8 cellular contexts compared by ENCODE assay signal in the genomic region with DNA sequence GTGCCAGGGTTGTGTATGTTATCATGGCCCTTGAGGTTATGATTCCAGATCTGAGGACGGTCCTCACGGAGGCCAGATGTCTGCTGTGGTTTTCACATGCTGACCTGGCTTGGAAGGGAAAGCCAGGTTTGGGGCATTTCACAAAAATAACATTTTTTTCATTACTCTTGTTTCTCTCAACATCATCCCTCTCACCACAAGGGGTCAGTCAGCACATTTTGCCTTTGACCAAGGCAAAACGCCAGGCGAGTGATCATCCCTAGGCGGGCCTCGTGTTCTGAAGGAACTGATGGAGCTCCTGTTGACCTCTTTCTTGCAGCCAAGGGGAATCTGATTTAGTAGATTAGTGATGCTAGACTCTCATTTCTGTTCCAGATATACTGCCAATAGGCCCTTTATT.
DNase-seq lines count a peak whose midpoint lies in the region; ATAC-seq and TF ChIP-seq lines count a peak whose summit lies in the region.

No MANE protein-coding gene starts in this region.

- H3F3A ChIP-seq in neural progenitor cell (ENCODE audit: low read depth): no peaks in the 10 kb centered on the region

- H3K27ac ChIP-seq in RWPE2 (ENCODE audit: poor library complexity, severe bottlenecking): no peak overlapping the region
- no peak overlapping the region for H3K27ac ChIP-seq in neural progenitor cell

- no peaks in the 10 kb centered on the region for H3K79me2 ChIP-seq in neural progenitor cell (ENCODE audit: low read depth)

- H2AFZ ChIP-seq in neural progenitor cell (replicated peaks): no peak overlapping the region

- H3K4me1 ChIP-seq in HAP-1: no peaks in the 10 kb centered on the region
- no peaks in the 10 kb centered on the region for H3K4me1 ChIP-seq in RWPE2 (ENCODE audit: insufficient read depth, poor library complexity, severe bottlenecking)
- H3K4me1 ChIP-seq in neural progenitor cell: peaks cover 14% of the 10 kb centered on the region

- H3K4me3 ChIP-seq in HAP-1 (no peak overlapping the region), RWPE2 (ENCODE audit: severe bottlenecking) (no peak overlapping the region), fibroblast of the aortic adventitia (ENCODE audit: low read depth, low read length) (no peak overlapping the region), neural progenitor cell (no peak overlapping the region)

- H3K27me3 ChIP-seq in HAP-1 (ENCODE audit: low read depth) (no peaks in the 10 kb centered on the region), RWPE2 (ENCODE audit: insufficient read depth, poor library complexity, severe bottlenecking) (no peaks in the 10 kb centered on the region), neural progenitor cell (no peaks in the 10 kb centered on the region)

- H3K9me3 Mint-ChIP-seq in neural progenitor cell: no peaks in the 10 kb centered on the region
- no peaks in the 10 kb centered on the region for H3K9me3 Mint-ChIP-seq in stimulated activated effector memory CD8-positive, alpha-beta T cell treated with anti-CD3 and anti-CD28 coated beads, Interleukin-12 subunit alpha, Interleukin-12 subunit beta, amount 100 ng/mL, for 72 hours

- TF ChIP-seq CTCF in RWPE2 (IDR thresholded peaks at IDR 0.05; ENCODE audit: poor library complexity, severe bottlenecking): peak; percentile 75
- TF ChIP-seq CTCF in fibroblast of the aortic adventitia (IDR thresholded peaks at IDR 0.05; ENCODE audit: insufficient read depth, low read length): peak; percentile 64
- TF ChIP-seq CTCF in neural progenitor cell (IDR thresholded peaks at IDR 0.05): peak; percentile 42

- peaks cover 10% of the 10 kb centered on the region for H3K4me1 Mint-ChIP-seq in neural progenitor cell
- H3K4me1 Mint-ChIP-seq in stimulated activated effector memory CD8-positive, alpha-beta T cell treated with anti-CD3 and anti-CD28 coated beads, Interleukin-12 subunit alpha, Interleukin-12 subunit beta, amount 100 ng/mL, for 72 hours: no peaks in the 10 kb centered on the region

- H3K9ac ChIP-seq in neural progenitor cell: no peak overlapping the region

- no peak overlapping the region for H3K4me3 Mint-ChIP-seq in neural progenitor cell
- no peak overlapping the region for H3K4me3 Mint-ChIP-seq in stimulated activated effector memory CD8-positive, alpha-beta T cell treated with anti-CD3 and anti-CD28 coated beads, Interleukin-12 subunit alpha, Interleukin-12 subunit beta, amount 100 ng/mL, for 72 hours

- H3K4me2 ChIP-seq in neural progenitor cell: no peak overlapping the region

- H3K27me3 Mint-ChIP-seq in neural progenitor cell (ENCODE audit: insufficient read depth, low read depth): peaks cover 2% of the 10 kb centered on the region

- ATAC-seq in RWPE2 (ENCODE audit: low read depth) (peak; percentile 55; the same call in 2 of the 3 replicates), HG03196 (IDR thresholded peaks at IDR 0.05; ENCODE audit: unreplicated experiment) (no peak)
- ATAC-seq in stimulated activated effector memory CD8-positive, alpha-beta T cell treated with anti-CD3 and anti-CD28 coated beads, Interleukin-12 subunit alpha, Interleukin-12 subunit beta, amount 100 ng/mL, for 72 hours: no peak

- DNase-seq in EH (ENCODE audit: low read depth) (peak; percentile 77), HAP-1 (ENCODE audit: low spot score in 2 of 2) (peak; percentile 14 to 49), RWPE2 (ENCODE audit: low spot score) (no peak), fibroblast of the aortic adventitia (ENCODE audit: low read depth) (peak; percentile 71), neural progenitor cell (ENCODE audit: low spot score) (peak; percentile 37), NCI-H2107 treated with DMSO at 0.1 percent for 48 hours (lab: John Stamatoyannopoulos, UW; ENCODE audit: unreplicated experiment) (no peak)
- no peak for DNase-seq in stimulated activated effector memory CD8-positive, alpha-beta T cell treated with anti-CD3 and anti-CD28 coated beads, Interleukin-12 subunit alpha, Interleukin-12 subunit beta, amount 100 ng/mL, for 72 hours (ENCODE audit: low spot score in 2 of 2)

- in situ Hi-C loops in HAP-1 (cut with MboI; ENCODE audit: low sequenced_read_pairs): no loop called here

- H3K9me3 ChIP-seq in HAP-1 (no peaks in the 10 kb centered on the region), RWPE2 (ENCODE audit: severe bottlenecking) (no peaks in the 10 kb centered on the region), neural progenitor cell (ENCODE audit: low read depth) (no peaks in the 10 kb centered on the region)

- H4K20me1 ChIP-seq in neural progenitor cell (ENCODE audit: low read depth): no peaks in the 10 kb centered on the region

- H3K36me3 ChIP-seq in HAP-1 (replicated peaks) (no peaks in the 10 kb centered on the region), RWPE2 (ENCODE audit: low read depth) (no peaks in the 10 kb centered on the region), neural progenitor cell (no peaks in the 10 kb centered on the region)

- H3K36me3 Mint-ChIP-seq in neural progenitor cell: no peaks in the 10 kb centered on the region
- H3K36me3 Mint-ChIP-seq in stimulated activated effector memory CD8-positive, alpha-beta T cell treated with anti-CD3 and anti-CD28 coated beads, Interleukin-12 subunit alpha, Interleukin-12 subunit beta, amount 100 ng/mL, for 72 hours: no peaks in the 10 kb centered on the region

- H3K27ac Mint-ChIP-seq in neural progenitor cell: no peak overlapping the region
- H3K27ac Mint-ChIP-seq in stimulated activated effector memory CD8-positive, alpha-beta T cell treated with anti-CD3 and anti-CD28 coated beads, Interleukin-12 subunit alpha, Interleukin-12 subunit beta, amount 100 ng/mL, for 72 hours: no peak overlapping the region

Comparison
In these comparisons a context has a peak if more than half of its experiments do, and no peak if none do; other contexts are left out.
1. DNase-seq: peak in EH (single experiment), HAP-1 (2 of 2), fibroblast of the aortic adventitia (single experiment) and neural progenitor cell (single experiment); none in RWPE2 (single experiment), stimulated activated effector memory CD8-positive, alpha-beta T cell treated with anti-CD3 and anti-CD28 coated beads, Interleukin-12 subunit alpha, Interleukin-12 subunit beta, amount 100 ng/mL, for 72 hours (0 of 2) and NCI-H2107 treated with DMSO at 0.1 percent for 48 hours (single experiment).
2. Peak in every context shown above with its lines, with median percentiles within 50 percentile points of each other: CTCF ChIP-seq.